Comparison of ENCODE assay signal across 1 cellular context in the genomic region with DNA sequence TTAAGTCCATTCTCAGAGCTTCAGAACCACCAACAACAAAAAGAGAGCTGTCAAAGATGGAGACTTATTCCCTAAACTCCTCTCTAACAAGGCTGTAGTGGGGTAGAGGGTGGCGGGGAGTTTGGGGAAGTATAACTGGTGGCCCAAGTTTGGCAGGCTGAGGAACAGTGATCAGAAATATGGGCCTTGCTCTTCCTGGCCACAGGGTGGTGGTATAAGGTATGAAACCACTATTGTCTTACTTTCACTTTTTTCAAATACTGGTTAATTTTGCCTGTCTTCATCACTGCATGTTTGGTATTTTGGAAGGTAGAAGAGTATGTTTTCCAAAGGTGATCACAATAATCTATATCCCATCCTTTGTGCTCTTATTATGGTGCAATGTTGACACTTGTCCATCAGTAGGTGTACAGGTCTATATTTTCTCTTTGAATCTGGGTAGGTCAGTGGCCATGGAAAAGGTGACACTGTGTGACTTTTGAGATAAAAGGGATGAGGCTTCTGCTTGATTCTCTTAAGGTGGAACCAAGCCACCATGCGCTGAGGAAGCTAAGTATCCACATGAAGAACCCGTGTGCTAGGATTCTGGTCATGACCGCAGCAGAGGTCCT.
TF ChIP-seq lines count a peak whose summit lies in the region.

No MANE protein-coding gene starts in this region.

TF ChIP-seq in K562, 482 proteins besides CTCF, POLR2A, EP300 and RAD21:
- no peak for TF ChIP-seq PHF20 (IDR thresholded peaks at IDR 0.05; ENCODE audit: partially characterized antibody)
- TF ChIP-seq SMC3 (conservative IDR thresholded peaks at IDR 0.05; ENCODE audit: insufficient read depth, low read depth, low read length), result peak; percentile 85
- 0 out of 2 replicates have a peak, but pooled peaks have one; percentile 35 for TF ChIP-seq BHLHE40 (IDR thresholded peaks at IDR 0.05; ENCODE audit: low read length)
- peak; percentile 67 for TF ChIP-seq ZNF384 (IDR thresholded peaks at IDR 0.05; ENCODE audit: low read depth, low read length)
- TF ChIP-seq ZMIZ1 (IDR thresholded peaks at IDR 0.05; ENCODE audit: low read depth in 2 of 2, low read length in 2 of 2), result 0 out of 4 replicates have a peak, but pooled peaks of 1 of the 2 experiments have one; percentile 56
- TF ChIP-seq, protein P1, sequence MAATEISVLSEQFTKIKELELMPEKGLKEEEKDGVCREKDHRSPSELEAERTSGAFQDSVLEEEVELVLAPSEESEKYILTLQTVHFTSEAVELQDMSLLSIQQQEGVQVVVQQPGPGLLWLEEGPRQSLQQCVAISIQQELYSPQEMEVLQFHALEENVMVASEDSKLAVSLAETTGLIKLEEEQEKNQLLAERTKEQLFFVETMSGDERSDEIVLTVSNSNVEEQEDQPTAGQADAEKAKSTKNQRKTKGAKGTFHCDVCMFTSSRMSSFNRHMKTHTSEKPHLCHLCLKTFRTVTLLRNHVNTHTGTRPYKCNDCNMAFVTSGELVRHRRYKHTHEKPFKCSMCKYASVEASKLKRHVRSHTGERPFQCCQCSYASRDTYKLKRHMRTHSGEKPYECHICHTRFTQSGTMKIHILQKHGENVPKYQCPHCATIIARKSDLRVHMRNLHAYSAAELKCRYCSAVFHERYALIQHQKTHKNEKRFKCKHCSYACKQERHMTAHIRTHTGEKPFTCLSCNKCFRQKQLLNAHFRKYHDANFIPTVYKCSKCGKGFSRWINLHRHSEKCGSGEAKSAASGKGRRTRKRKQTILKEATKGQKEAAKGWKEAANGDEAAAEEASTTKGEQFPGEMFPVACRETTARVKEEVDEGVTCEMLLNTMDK (IDR thresholded peaks at IDR 0.05; ENCODE audit: borderline replicate concordance, insufficient read depth, low read depth, low read length, poor library complexity, severe bottlenecking), result no peak
- peak; percentile 14; the same call in 1 of the 2 replicates for TF ChIP-seq JUND (IDR thresholded peaks at IDR 0.05; ENCODE audit: borderline replicate concordance, low read depth, low read length)
- no peak for TF ChIP-seq JUND (tag; IDR thresholded peaks at IDR 0.05; ENCODE audit: borderline replicate concordance, low read depth, low read length)
